13 cellular contexts compared by ENCODE assay signal in genomic region chr19:55188620-55189019, GRCh38. TPM values are rescaled to one million over a fixed set of nuclear protein-coding genes. Genes with fewer than 3 reads are reported as not detected.
DNase-seq lines count a peak whose midpoint lies in the region; ATAC-seq, FAIRE-seq and TF ChIP-seq lines count a peak whose summit lies in the region.
"Had no signal": no experiment of that assay in that cellular context is flagged by ENCODE, and none has a peak within 500 bp of the region (broad histone marks: within the 10 kb centered on the region; RNA-seq: fewer than 3 reads in every experiment).

No MANE protein-coding gene starts in this region.

- TF ChIP-seq POLR2A in K562 (conservative IDR thresholded peaks at IDR 0.05) = no peak

- intact Hi-C loops in activated CD4-positive, alpha-beta T cell treated with anti-CD3 and anti-CD28 coated beads, Interleukin-2, amount 10 ng/mL, durations not matched to agents 24 days and 14 days (cut with micrococcal nuclease) = no loop called here
- intact Hi-C loops in K562 (cut with micrococcal nuclease) = no loop called here

- H3K9me3 Mint-ChIP-seq in activated CD4-positive, alpha-beta T cell treated with anti-CD3 and anti-CD28 coated beads, Interleukin-2, amount 10 ng/mL, durations not matched to agents 24 days and 14 days = no peaks in the 10 kb centered on the region
- H3K9me3 Mint-ChIP-seq: memory B cell had no signal

- peak; percentile 73 for ATAC-seq in K562
- ATAC-seq: T-helper 17 cell had no signal

- H3K4me2 ChIP-seq in K562 (ENCODE audit: insufficient read depth, low read length) (no peak overlapping the region), osteoblast (ENCODE audit: insufficient read depth, low read length) (peak overlapping the region; percentile 32)

- peaks cover 10% of the 10 kb centered on the region for H3K4me1 Mint-ChIP-seq in activated CD4-positive, alpha-beta T cell treated with anti-CD3 and anti-CD28 coated beads, Interleukin-2, amount 10 ng/mL, durations not matched to agents 24 days and 14 days

- H3K9me1 ChIP-seq in K562 (ENCODE audit: control insufficient read depth, insufficient read depth, low read length) = no peaks in the 10 kb centered on the region

- no TSS peak for BruUV-seq in K562 (replicated peaks; lab: Mats Ljungman, UMichigan)

- in situ Hi-C loops in K562 (cut with MboI) = no loop called here

- no peak for TF ChIP-seq RAD21 in K562 (CRISPR knock-in tag; conservative IDR thresholded peaks at IDR 0.05 in 1 of 2, IDR thresholded peaks at IDR 0.05 in 1 of 2)

- H3K4me3 ChIP-seq in K562 = no peak overlapping the region
- H3K4me3 ChIP-seq in osteoblast (ENCODE audit: insufficient read depth, low read length) = no peak overlapping the region

- peaks cover 2% of the 10 kb centered on the region for H3K27me3 Mint-ChIP-seq in activated CD4-positive, alpha-beta T cell treated with anti-CD3 and anti-CD28 coated beads, Interleukin-2, amount 10 ng/mL, durations not matched to agents 24 days and 14 days

- H2AFZ ChIP-seq in K562 (ENCODE audit: low read depth, low read length) (0 out of 2 replicates have a peak overlapping the region, but pooled peaks have one; percentile 3), osteoblast (ENCODE audit: low read length) (no peak overlapping the region)

- H3K36me3 ChIP-seq in K562 (ENCODE audit: control insufficient read depth, insufficient read depth, low read length) (peaks cover 9% of the 10 kb centered on the region; the same call in 2 of the 3 replicates), osteoblast (ENCODE audit: insufficient read depth, low read length) (no peaks in the 10 kb centered on the region)

- H3K79me2 ChIP-seq in K562 (ENCODE audit: control insufficient read depth, insufficient read depth, low read length) = no peaks in the 10 kb centered on the region
- H3K79me2 ChIP-seq in osteoblast (ENCODE audit: insufficient read depth, low read length) = no peaks in the 10 kb centered on the region

- H3K27ac ChIP-seq in K562 (ENCODE audit: extremely low read depth, low read depth, low read length) (peak overlapping the region; percentile 25; the same call in 1 of the 3 replicates), osteoblast (ENCODE audit: low read depth, low read length) (peak overlapping the region; percentile 66)

- no peak for TF ChIP-seq EP300 in K562 (IDR thresholded peaks at IDR 0.05; ENCODE audit: low read length)

- POLR2A ChIA-PET in K562 (lab: Yijun Ruan, JAX) = interaction anchor here (0.8 kb wide), 1 partner anchor 9 kb away, joined by 4 read pairs; the partner anchor contains the start of gene SYT5

- H3K9ac ChIP-seq in K562 (ENCODE audit: insufficient read depth in 1 of 2, low read depth in 2 of 2, low read length in 2 of 2) = peak overlapping the region in 1 of 2 experiments; percentile 82; a peak in 2 of 4 replicates

- peak overlapping the region; percentile 42 for H3K4me3 Mint-ChIP-seq in activated CD4-positive, alpha-beta T cell treated with anti-CD3 and anti-CD28 coated beads, Interleukin-2, amount 10 ng/mL, durations not matched to agents 24 days and 14 days
- H3K4me3 Mint-ChIP-seq: activated naive CD8-positive, alpha-beta T cell; memory B cell; T-helper 17 cell had no signal

- CTCF ChIA-PET in K562 (lab: Yijun Ruan, JAX; ENCODE audit: low intra/inter-chr PET ratio) = no interaction called here

- no peak for FAIRE-seq in K562 (lab: Jason Lieb, UNC)
- FAIRE-seq: colon had no signal

- H3K4me1 ChIP-seq in K562 (replicated peaks in 1 of 2; ENCODE audit: control insufficient read depth in 2 of 2, insufficient read depth in 2 of 2, low read length in 2 of 2) (peaks cover 0 to 12% of the 10 kb centered on the region in 2 experiments; a peak in 1 of 5 replicates), osteoblast (ENCODE audit: insufficient read depth, low read length) (peaks cover 8% of the 10 kb centered on the region)

- DNase-seq in activated CD4-positive, alpha-beta T cell treated with anti-CD3 and anti-CD28 coated beads, Interleukin-2, amount 10 ng/mL, durations not matched to agents 24 days and 14 days = no peak
- DNase-seq in activated CD4-positive, alpha-beta T cell treated with anti-CD3 and anti-CD28 coated beads for 48 hours = no peak
- DNase-seq in K562 (ENCODE audit: extremely low read depth in 1 of 4, low spot score in 3 of 4) (peak in 2 of 4 experiments; percentile 29 to 32), osteoblast (ENCODE audit: insufficient read length, low spot score, missing footprints) (peak; percentile 74), NCI-H446 (lab: John Stamatoyannopoulos, UW) (no peak)
- DNase-seq in activated effector memory CD4-positive, alpha-beta T cell treated with anti-CD3 and anti-CD28 coated beads, Interleukin-2, amount 50 U/mL, for 16 hours = no peak
- DNase-seq: Calu3, NCI-H2029, T-helper 17 cell had no signal

- no peaks in the 10 kb centered on the region for H4K20me1 ChIP-seq in K562 (replicated peaks; ENCODE audit: control insufficient read depth, insufficient read depth, low read length)
- H4K20me1 ChIP-seq in osteoblast (ENCODE audit: insufficient read depth, low read length) = no peaks in the 10 kb centered on the region

- H3K27ac Mint-ChIP-seq in activated CD4-positive, alpha-beta T cell treated with anti-CD3 and anti-CD28 coated beads, Interleukin-2, amount 10 ng/mL, durations not matched to agents 24 days and 14 days = peak overlapping the region; percentile 30
- H3K27ac Mint-ChIP-seq: activated naive CD8-positive, alpha-beta T cell; memory B cell; T-helper 17 cell had no signal

- TF ChIP-seq CTCF in K562 (IDR thresholded peaks at IDR 0.05 in 2 of 3, conservative IDR thresholded peaks at IDR 0.05 in 1 of 3; ENCODE audit: insufficient read depth in 2 of 3, low read depth in 1 of 3, low read length in 3 of 3) (no peak), osteoblast (IDR thresholded peaks at IDR 0.05; ENCODE audit: extremely low read depth, low read depth, low read length) (no peak)

- 48% methylated on average over 8 of the region's 8 CpGs for WGBS in K562 (ENCODE audit: insufficient coverage, low coverage, missing lambda C conversion rate)

- H3K27me3 ChIP-seq in K562 (ENCODE audit: control insufficient read depth in 2 of 2, insufficient read depth in 2 of 2, low read length in 2 of 2) (no peaks in the 10 kb centered on the region), osteoblast (ENCODE audit: insufficient read depth, low read length) (no peaks in the 10 kb centered on the region)

- no peaks in the 10 kb centered on the region for H3K36me3 Mint-ChIP-seq in activated CD4-positive, alpha-beta T cell treated with anti-CD3 and anti-CD28 coated beads, Interleukin-2, amount 10 ng/mL, durations not matched to agents 24 days and 14 days (ENCODE audit: low read depth)
- H3K36me3 Mint-ChIP-seq: activated naive CD8-positive, alpha-beta T cell; memory B cell had no signal

- H3K9me3 ChIP-seq in K562 (replicated peaks; ENCODE audit: control insufficient read depth, insufficient read depth, low read depth, low read length) = no peaks in the 10 kb centered on the region
- no peaks in the 10 kb centered on the region for H3K9me3 ChIP-seq in osteoblast (ENCODE audit: low read depth, low read length)

RNA-seq across cellular contexts. Expression of gene SYT5, which starts 8.5 kb away (rescaled TPM):
- not detected in 2 replicates for total RNA-seq in activated CD4-positive, alpha-beta T cell treated with anti-CD3 and anti-CD28 coated beads, Interleukin-2, amount 10 ng/mL, durations not matched to agents 24 days and 14 days
- 8.2 and 12.8 TPM in 2 replicates for total RNA-seq in K562 (2011; cell fraction: chromatin; rRNA removed; ENCODE audit: low replicate concordance)
- total RNA-seq in K562 (2011; cell fraction: nucleolus; rRNA removed) = 5.1 and 5.5 TPM in 2 replicates
- total RNA-seq in K562 (2011; cell fraction: nucleoplasm; rRNA removed) = 8.5 and 9.7 TPM in 2 replicates
- total RNA-seq in K562 (2014; rRNA removed) (9.9 and 15.7 TPM in 2 replicates), K562 (2014; rRNA removed; fragmentation: Illumina TruSeq; extraction: Trizol) (8.8 and 9.8 TPM in 2 replicates), K562 (2015; rRNA removed; fragmentation: Illumina TruSeq; extraction: Trizol) (6.6 and 7.2 TPM in 2 replicates), K562 (2021) (19.9 and 20.9 TPM in 2 replicates), osteoblast (not detected in 2 replicates)
- polyA plus RNA-seq in K562 (2011; rRNA removed) (3.9 and 5.0 TPM in 2 replicates), K562 (2014; fragmentation: Illumina TruSeq; extraction: Trizol) (18.0 and 19.4 TPM in 2 replicates), K562 (2014; fragmentation: Nextera tagmentation; extraction: Ambion mirVana) (1 to 10 TPM; 1.3 to 2.1 TPM), K562 (2014; rRNA removed) (14.2 and 15.2 TPM in 2 replicates)
- polyA plus RNA-seq in K562 (2011; cell fraction: cytosol; rRNA removed) = 4.3 and 6.8 TPM in 2 replicates
- polyA plus RNA-seq in K562 (2011; cell fraction: nucleus; rRNA removed) = 5.3 and 5.7 TPM in 2 replicates
- polyA plus RNA-seq in K562 (2012) = 15.2 and 38.7 TPM in 2 replicates
- polyA minus RNA-seq in K562 (2011; rRNA and poly(A)+ RNA removed) = 2.4 and 5.1 TPM in 2 replicates
- 8.4 and 13.2 TPM in 2 replicates for polyA minus RNA-seq in K562 (2011; cell fraction: cytosol; rRNA and poly(A)+ RNA removed)
- 3.1 and 3.4 TPM in 2 replicates for polyA minus RNA-seq in K562 (2011; cell fraction: nucleus; rRNA and poly(A)+ RNA removed)
- total RNA-seq: ureter had no signal

RNA-seq across cellular contexts. Expression of gene PTPRH, which starts 20.7 kb away (rescaled TPM):
- not detected in 2 replicates for total RNA-seq in activated CD4-positive, alpha-beta T cell treated with anti-CD3 and anti-CD28 coated beads, Interleukin-2, amount 10 ng/mL, durations not matched to agents 24 days and 14 days
- total RNA-seq in K562 (2011; cell fraction: chromatin; rRNA removed; ENCODE audit: low replicate concordance) = 57.9 and 171 TPM in 2 replicates
- 67.1 and 78.4 TPM in 2 replicates for total RNA-seq in K562 (2011; cell fraction: nucleolus; rRNA removed)
- total RNA-seq in K562 (2011; cell fraction: nucleoplasm; rRNA removed) = 53.0 and 59.6 TPM in 2 replicates
- total RNA-seq in K562 (2014; rRNA removed) (24.0 and 36.5 TPM in 2 replicates), K562 (2014; rRNA removed; fragmentation: Illumina TruSeq; extraction: Trizol) (14.7 and 17.6 TPM in 2 replicates), K562 (2015; rRNA removed; fragmentation: Illumina TruSeq; extraction: Trizol) (18.6 and 19.0 TPM in 2 replicates), K562 (2021) (25.5 and 26.4 TPM in 2 replicates), osteoblast (0.88 and 1.1 TPM in 2 replicates)
- polyA plus RNA-seq in K562 (2011; rRNA removed) (33.6 and 34.3 TPM in 2 replicates), K562 (2014; fragmentation: Illumina TruSeq; extraction: Trizol) (31.2 and 33.2 TPM in 2 replicates), K562 (2014; fragmentation: Nextera tagmentation; extraction: Ambion mirVana) (1 to 10 TPM in 1 of 2 experiments, under 1 TPM in 1; 0.87 to 2.9 TPM), K562 (2014; rRNA removed) (22.7 and 22.8 TPM in 2 replicates)
- 31.6 and 38.9 TPM in 2 replicates for polyA plus RNA-seq in K562 (2011; cell fraction: cytosol; rRNA removed)
- 66.1 and 111 TPM in 2 replicates for polyA plus RNA-seq in K562 (2011; cell fraction: nucleus; rRNA removed)
- polyA plus RNA-seq in K562 (2012) = 19.2 and 61.5 TPM in 2 replicates
- polyA minus RNA-seq in K562 (2011; rRNA and poly(A)+ RNA removed) = 34.7 and 44.2 TPM in 2 replicates
- polyA minus RNA-seq in K562 (2011; cell fraction: cytosol; rRNA and poly(A)+ RNA removed) = 15.8 and 20.3 TPM in 2 replicates
- polyA minus RNA-seq in K562 (2011; cell fraction: nucleus; rRNA and poly(A)+ RNA removed) = 46.6 and 47.5 TPM in 2 replicates
- total RNA-seq: T-helper 17 cell had no signal

RNA-seq across cellular contexts. Expression of gene DNAAF3, which starts 22.2 kb away (rescaled TPM):
- not detected in 2 replicates for total RNA-seq in activated CD4-positive, alpha-beta T cell treated with anti-CD3 and anti-CD28 coated beads, Interleukin-2, amount 10 ng/mL, durations not matched to agents 24 days and 14 days
- total RNA-seq in K562 (2011; cell fraction: chromatin; rRNA removed; ENCODE audit: low replicate concordance) = 9.1 and 32.2 TPM in 2 replicates
- 17.6 and 19.3 TPM in 2 replicates for total RNA-seq in K562 (2011; cell fraction: nucleolus; rRNA removed)
- 17.8 and 22.7 TPM in 2 replicates for total RNA-seq in K562 (2011; cell fraction: nucleoplasm; rRNA removed)
- total RNA-seq in K562 (2014; rRNA removed) = 49.8 and 66.8 TPM in 2 replicates
- 19.7 and 21.6 TPM in 2 replicates for total RNA-seq in K562 (2014; rRNA removed; fragmentation: Illumina TruSeq; extraction: Trizol)
- total RNA-seq in K562 (2015; rRNA removed; fragmentation: Illumina TruSeq; extraction: Trizol) = 27.6 and 28.5 TPM in 2 replicates
- total RNA-seq in K562 (2021) = 43.0 and 44.3 TPM in 2 replicates
- 29.3 and 46.8 TPM in 2 replicates for polyA plus RNA-seq in K562 (2011; rRNA removed)
- 84.8 and 128 TPM in 2 replicates for polyA plus RNA-seq in K562 (2011; cell fraction: cytosol; rRNA removed)
- polyA plus RNA-seq in K562 (2011; cell fraction: nucleus; rRNA removed) = 48.2 and 66.5 TPM in 2 replicates
- 41.3 and 45.3 TPM in 2 replicates for polyA plus RNA-seq in K562 (2012)
- polyA plus RNA-seq in K562 (2014; fragmentation: Illumina TruSeq; extraction: Trizol) = 61.5 and 67.6 TPM in 2 replicates
- polyA plus RNA-seq in K562 (2014; fragmentation: Nextera tagmentation; extraction: Ambion mirVana) = 10 to 100 TPM; 29.7 to 54.4 TPM
- 50.2 and 65.0 TPM in 2 replicates for polyA plus RNA-seq in K562 (2014; rRNA removed)
- polyA minus RNA-seq in K562 (2011; rRNA and poly(A)+ RNA removed) = 7.2 and 9.1 TPM in 2 replicates
- polyA minus RNA-seq in K562 (2011; cell fraction: cytosol; rRNA and poly(A)+ RNA removed) = 18.7 and 19.0 TPM in 2 replicates
- 7.1 and 10.8 TPM in 2 replicates for polyA minus RNA-seq in K562 (2011; cell fraction: nucleus; rRNA and poly(A)+ RNA removed)
- 0.59 and 0.72 TPM in 2 replicates for total RNA-seq in osteoblast
- total RNA-seq: T-helper 17 cell had no signal

RNA-seq across cellular contexts. Expression of gene TNNI3, which starts 31.1 kb away (rescaled TPM):
- not detected in 2 replicates for total RNA-seq in activated CD4-positive, alpha-beta T cell treated with anti-CD3 and anti-CD28 coated beads, Interleukin-2, amount 10 ng/mL, durations not matched to agents 24 days and 14 days
- 25.9 and 44.0 TPM in 2 replicates for total RNA-seq in K562 (2011; cell fraction: chromatin; rRNA removed; ENCODE audit: low replicate concordance)
- 23.2 and 24.3 TPM in 2 replicates for total RNA-seq in K562 (2011; cell fraction: nucleolus; rRNA removed)
- 27.0 and 36.9 TPM in 2 replicates for total RNA-seq in K562 (2011; cell fraction: nucleoplasm; rRNA removed)
- total RNA-seq in K562 (2014; rRNA removed) (107 and 125 TPM in 2 replicates), K562 (2014; rRNA removed; fragmentation: Illumina TruSeq; extraction: Trizol) (22.0 and 26.5 TPM in 2 replicates), K562 (2015; rRNA removed; fragmentation: Illumina TruSeq; extraction: Trizol) (74.2 and 76.5 TPM in 2 replicates), K562 (2021) (53.7 and 63.3 TPM in 2 replicates), osteoblast (not detected in 2 replicates)
- polyA plus RNA-seq in K562 (2011; rRNA removed) (28.1 and 33.8 TPM in 2 replicates), K562 (2014; fragmentation: Illumina TruSeq; extraction: Trizol) (42.0 and 55.7 TPM in 2 replicates), K562 (2014; fragmentation: Nextera tagmentation; extraction: Ambion mirVana) (10 to 100 TPM in 1 of 2 experiments, 1 to 10 TPM in 1; 4.7 to 17.2 TPM), K562 (2014; rRNA removed) (143 and 158 TPM in 2 replicates)
- polyA plus RNA-seq in K562 (2011; cell fraction: cytosol; rRNA removed) = 41.8 and 52.3 TPM in 2 replicates
- 61.1 and 64.7 TPM in 2 replicates for polyA plus RNA-seq in K562 (2011; cell fraction: nucleus; rRNA removed)
- 58.4 and 68.8 TPM in 2 replicates for polyA plus RNA-seq in K562 (2012)
- 6.4 and 7.0 TPM in 2 replicates for polyA minus RNA-seq in K562 (2011; rRNA and poly(A)+ RNA removed)
- polyA minus RNA-seq in K562 (2011; cell fraction: cytosol; rRNA and poly(A)+ RNA removed) = 7.1 and 13.3 TPM in 2 replicates
- 10.6 and 16.3 TPM in 2 replicates for polyA minus RNA-seq in K562 (2011; cell fraction: nucleus; rRNA and poly(A)+ RNA removed)
- total RNA-seq: T-helper 17 cell, ureter had no signal

RNA-seq across cellular contexts. Expression of gene TNNT1, which starts 39.6 kb away (rescaled TPM):
- total RNA-seq in activated CD4-positive, alpha-beta T cell treated with anti-CD3 and anti-CD28 coated beads, Interleukin-2, amount 10 ng/mL, durations not matched to agents 24 days and 14 days = 0.36 and 0.51 TPM in 2 replicates
- 33.1 and 49.0 TPM in 2 replicates for total RNA-seq in K562 (2011; cell fraction: chromatin; rRNA removed; ENCODE audit: low replicate concordance)
- 39.5 and 44.5 TPM in 2 replicates for total RNA-seq in K562 (2011; cell fraction: nucleolus; rRNA removed)
- total RNA-seq in K562 (2011; cell fraction: nucleoplasm; rRNA removed) = 49.1 and 49.5 TPM in 2 replicates
- total RNA-seq in K562 (2014; rRNA removed) (366 and 390 TPM in 2 replicates), K562 (2014; rRNA removed; fragmentation: Illumina TruSeq; extraction: Trizol) (114 and 159 TPM in 2 replicates), K562 (2015; rRNA removed; fragmentation: Illumina TruSeq; extraction: Trizol) (244 and 252 TPM in 2 replicates), K562 (2021) (207 and 227 TPM in 2 replicates), osteoblast (0.29 TPM in 1 of 2 replicates, not detected in the other)
- polyA plus RNA-seq in K562 (2011; rRNA removed) (177 and 189 TPM in 2 replicates), K562 (2014; fragmentation: Illumina TruSeq; extraction: Trizol) (224 and 227 TPM in 2 replicates), K562 (2014; fragmentation: Nextera tagmentation; extraction: Ambion mirVana) (10 to 100 TPM; 31.8 to 43.6 TPM), K562 (2014; rRNA removed) (324 and 325 TPM in 2 replicates)
- 173 and 189 TPM in 2 replicates for polyA plus RNA-seq in K562 (2011; cell fraction: cytosol; rRNA removed)
- polyA plus RNA-seq in K562 (2011; cell fraction: nucleus; rRNA removed) = 99.4 and 117 TPM in 2 replicates
- 276 and 308 TPM in 2 replicates for polyA plus RNA-seq in K562 (2012)
- 86.4 and 93.6 TPM in 2 replicates for polyA minus RNA-seq in K562 (2011; rRNA and poly(A)+ RNA removed)
- polyA minus RNA-seq in K562 (2011; cell fraction: cytosol; rRNA and poly(A)+ RNA removed) = 45.8 and 53.1 TPM in 2 replicates
- polyA minus RNA-seq in K562 (2011; cell fraction: nucleus; rRNA and poly(A)+ RNA removed) = 24.5 and 35.7 TPM in 2 replicates
